In the genomic region with DNA sequence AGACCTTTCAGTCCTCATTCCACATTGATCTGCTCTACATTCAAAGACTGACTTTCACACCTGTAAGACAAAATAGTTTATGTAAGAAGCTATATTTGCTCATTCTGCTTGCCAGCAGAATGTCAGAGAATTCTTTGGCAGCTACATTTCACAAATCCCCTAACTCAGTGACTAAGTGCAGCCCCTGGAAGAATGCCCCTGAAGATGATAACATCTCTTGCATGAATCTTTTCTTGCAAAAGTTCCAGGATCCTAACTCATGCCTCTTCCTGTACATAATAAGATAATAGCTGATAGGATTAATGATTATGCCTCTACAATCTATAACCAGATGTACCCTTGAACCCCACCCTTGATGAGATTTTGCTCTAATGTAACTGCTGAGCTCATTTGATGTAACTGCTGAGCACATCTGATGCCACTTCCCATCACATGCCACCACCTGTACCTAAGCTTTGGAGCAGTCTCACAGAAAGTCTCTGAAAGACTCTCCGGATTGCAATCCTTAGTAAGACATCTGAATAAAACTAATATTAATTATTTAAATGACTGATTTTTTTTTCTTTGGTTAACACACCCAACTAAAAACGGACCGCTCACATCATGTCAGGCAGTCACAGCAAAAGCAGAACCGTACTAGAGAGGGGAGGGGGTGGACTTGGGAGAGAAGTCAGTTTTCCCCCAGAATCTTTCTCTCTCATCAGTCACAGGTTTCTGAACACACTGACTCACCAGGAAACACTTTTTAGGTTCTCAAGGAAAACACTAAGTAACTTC, we compare ENCODE assay signal across 12 cellular contexts. TPM values are rescaled to one million over a fixed set of nuclear protein-coding genes. Genes with fewer than 3 reads are reported as not detected.
A peak's percentile ranks its signal among the peaks of the same experiment; 100 is the strongest.
DNase-seq lines count a peak whose midpoint lies in the region; ATAC-seq and TF ChIP-seq lines count a peak whose summit lies in the region.
"Had no signal": no experiment of that assay in that cellular context is flagged by ENCODE, and none has a peak within 500 bp of the region (broad histone marks: within the 10 kb centered on the region; RNA-seq: fewer than 3 reads in every experiment).

No MANE protein-coding gene starts in this region.

- DNase-seq in left ventricle myocardium inferior (no peak), Right ventricle myocardium inferior (ENCODE audit: missing footprints) (no peak), kidney epithelial cell (ENCODE audit: low read depth) (no peak), upper lobe of right lung (no peak), COLO829 (ENCODE audit: low spot score) (no peak), iPS-NIHi7 (ENCODE audit: extremely low spot score) (no peak), Ammon's horn (ENCODE audit: low spot score) (no peak)
- DNase-seq in activated naive CD4-positive, alpha-beta T cell treated with anti-CD3 and anti-CD28 coated beads, Interleukin-2, amount 10 ng/mL, durations not matched to agents 7 days and 5 days, result no peak
- DNase-seq: Caco-2, left cardiac atrium, NCI-H748 treated with DMSO at 0.1 percent for 48 hours had no signal

- peaks cover 25% of the 10 kb centered on the region for H3K4me1 Mint-ChIP-seq in activated naive CD4-positive, alpha-beta T cell treated with anti-CD3 and anti-CD28 coated beads, Interleukin-2, amount 10 ng/mL, durations not matched to agents 7 days and 5 days

- no peaks in the 10 kb centered on the region for H3K9me3 ChIP-seq in left ventricle myocardium inferior (replicated peaks)
- H3K9me3 ChIP-seq in upper lobe of right lung, result no peaks in the 10 kb centered on the region
- H3K9me3 ChIP-seq: Caco-2 had no signal

- H3K27me3 ChIP-seq in left ventricle myocardium inferior (ENCODE audit: low read depth), result peaks cover 80% of the 10 kb centered on the region
- peaks cover 4% of the 10 kb centered on the region for H3K27me3 ChIP-seq in kidney epithelial cell (ENCODE audit: control insufficient read depth, insufficient read depth, low read length)
- peaks cover 4% of the 10 kb centered on the region for H3K27me3 ChIP-seq in upper lobe of right lung

- H3K27ac ChIP-seq in left ventricle myocardium inferior (replicated peaks), result no peak overlapping the region
- peak overlapping the region; percentile 4 for H3K27ac ChIP-seq in upper lobe of right lung

- H3K36me3 ChIP-seq in left ventricle myocardium inferior (no peaks in the 10 kb centered on the region), kidney epithelial cell (ENCODE audit: control insufficient read depth, insufficient read depth, low read length) (no peaks in the 10 kb centered on the region), upper lobe of right lung (no peaks in the 10 kb centered on the region)

- CTCF ChIA-PET in activated naive CD4-positive, alpha-beta T cell treated with anti-CD3 and anti-CD28 coated beads, Interleukin-2, amount 10 ng/mL, durations not matched to agents 7 days and 5 days (lab: Charles Lee), result interaction anchor here (0.5 to 1.1 kb wide), 6 partner anchors 11 to 1161 kb away, joined by 3 read pairs; no protein-coding TSS in a partner anchor

- no peak for ATAC-seq in Right ventricle myocardium inferior
- no peak for ATAC-seq in upper lobe of right lung

- peaks cover 35% of the 10 kb centered on the region for H3K27me3 Mint-ChIP-seq in activated naive CD4-positive, alpha-beta T cell treated with anti-CD3 and anti-CD28 coated beads, Interleukin-2, amount 10 ng/mL, durations not matched to agents 7 days and 5 days

- no peak overlapping the region for H3K4me3 Mint-ChIP-seq in activated naive CD4-positive, alpha-beta T cell treated with anti-CD3 and anti-CD28 coated beads, Interleukin-2, amount 10 ng/mL, durations not matched to agents 7 days and 5 days

- TF ChIP-seq CTCF in left ventricle myocardium inferior (IDR thresholded peaks at IDR 0.05; ENCODE audit: borderline replicate concordance), result no peak
- TF ChIP-seq CTCF in kidney epithelial cell (IDR thresholded peaks at IDR 0.05; ENCODE audit: insufficient read depth, low read length, poor library complexity, severe bottlenecking), result no peak
- TF ChIP-seq CTCF in upper lobe of right lung (IDR thresholded peaks at IDR 0.05), result no peak

- intact Hi-C loops in left ventricle myocardium inferior (cut with micrococcal nuclease) (no loop called here), Right ventricle myocardium inferior (cut with DNase I) (no loop called here), upper lobe of right lung (cut with DNase I) (no loop called here)

- H3K4me1 ChIP-seq in left ventricle myocardium inferior (peaks cover 8% of the 10 kb centered on the region), upper lobe of right lung (peaks cover 3% of the 10 kb centered on the region)
- H3K4me1 ChIP-seq: Caco-2 had no signal

- no peaks in the 10 kb centered on the region for H3K9me3 Mint-ChIP-seq in activated naive CD4-positive, alpha-beta T cell treated with anti-CD3 and anti-CD28 coated beads, Interleukin-2, amount 10 ng/mL, durations not matched to agents 7 days and 5 days

- H3K4me3 ChIP-seq in left ventricle myocardium inferior (peak overlapping the region; percentile 59), kidney epithelial cell (ENCODE audit: low read depth, low read length) (peak overlapping the region; percentile 34), upper lobe of right lung (no peak overlapping the region)

- H3K36me3 Mint-ChIP-seq in activated naive CD4-positive, alpha-beta T cell treated with anti-CD3 and anti-CD28 coated beads, Interleukin-2, amount 10 ng/mL, durations not matched to agents 7 days and 5 days, result peaks cover 3% of the 10 kb centered on the region

- H3K27ac Mint-ChIP-seq in activated naive CD4-positive, alpha-beta T cell treated with anti-CD3 and anti-CD28 coated beads, Interleukin-2, amount 10 ng/mL, durations not matched to agents 7 days and 5 days, result peak overlapping the region; percentile 92
- H3K27ac Mint-ChIP-seq: dendritic cell treated with granulocyte-macrophage colony-stimulating factor and Interleukin-4, amounts not matched to agents 40 ng/mL and 50 ng/mL, for 4 days had no signal

RNA-seq across cellular contexts. Expression of gene DNAH8, which starts 0.7 kb away (rescaled TPM):
- 0.03 TPM for total RNA-seq in left ventricle myocardium inferior
- total RNA-seq in Right ventricle myocardium inferior, result not detected
- not detected in 2 replicates for total RNA-seq in kidney epithelial cell
- total RNA-seq in upper lobe of right lung, result 0.17 TPM
- total RNA-seq: Caco-2, left cardiac atrium had no signal

RNA-seq across cellular contexts. Expression of gene GLO1, which starts 11.5 kb away (rescaled TPM):
- total RNA-seq in left ventricle myocardium inferior (84.6 TPM), Right ventricle myocardium inferior (89.5 TPM), kidney epithelial cell (168 and 195 TPM in 2 replicates), upper lobe of right lung (91.4 TPM)
